Comparison of ENCODE assay signal across 1 cellular context in the genomic region with DNA sequence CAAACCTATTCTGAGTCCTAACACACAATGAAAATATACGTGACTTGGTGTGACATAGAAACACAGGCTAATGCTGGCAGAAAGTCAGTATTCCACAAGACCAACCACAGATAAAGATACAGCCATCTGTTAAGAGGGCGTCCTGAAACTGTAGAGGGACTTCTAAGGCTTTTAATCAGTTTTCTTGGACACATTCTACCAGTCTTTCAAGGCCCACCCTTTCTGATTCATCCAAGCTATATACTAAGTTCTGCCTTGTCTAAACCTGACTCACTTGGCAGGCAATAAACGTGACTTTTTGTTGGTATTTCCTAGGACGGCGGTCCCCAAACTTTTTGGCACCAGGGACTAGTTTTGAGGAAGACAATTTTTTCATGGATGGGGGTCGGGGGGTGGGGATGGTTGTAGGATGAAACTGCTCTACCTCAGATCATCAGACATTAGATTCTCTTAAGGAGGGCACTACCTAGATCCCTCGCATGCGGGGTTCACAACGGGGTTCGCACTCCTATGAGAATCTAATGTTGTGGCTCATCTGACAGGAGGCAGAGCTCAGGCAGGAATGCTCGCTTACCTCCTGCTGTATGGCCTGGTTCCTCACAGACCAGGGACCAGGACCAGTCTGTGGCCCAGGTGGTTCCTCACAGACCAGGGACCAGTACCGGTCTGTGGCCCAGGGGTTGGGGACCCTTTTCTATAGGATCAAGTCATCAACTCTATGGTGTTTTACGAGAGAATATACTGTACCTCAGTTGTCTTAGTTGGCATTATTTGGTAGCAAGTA.
TF ChIP-seq lines count a peak whose summit lies in the region.

No MANE protein-coding gene starts in this region.

TF ChIP-seq in GM23338, 12 proteins besides CTCF, POLR2A, EP300 and RAD21 (continued from another document):
- TF ChIP-seq, protein P1, sequence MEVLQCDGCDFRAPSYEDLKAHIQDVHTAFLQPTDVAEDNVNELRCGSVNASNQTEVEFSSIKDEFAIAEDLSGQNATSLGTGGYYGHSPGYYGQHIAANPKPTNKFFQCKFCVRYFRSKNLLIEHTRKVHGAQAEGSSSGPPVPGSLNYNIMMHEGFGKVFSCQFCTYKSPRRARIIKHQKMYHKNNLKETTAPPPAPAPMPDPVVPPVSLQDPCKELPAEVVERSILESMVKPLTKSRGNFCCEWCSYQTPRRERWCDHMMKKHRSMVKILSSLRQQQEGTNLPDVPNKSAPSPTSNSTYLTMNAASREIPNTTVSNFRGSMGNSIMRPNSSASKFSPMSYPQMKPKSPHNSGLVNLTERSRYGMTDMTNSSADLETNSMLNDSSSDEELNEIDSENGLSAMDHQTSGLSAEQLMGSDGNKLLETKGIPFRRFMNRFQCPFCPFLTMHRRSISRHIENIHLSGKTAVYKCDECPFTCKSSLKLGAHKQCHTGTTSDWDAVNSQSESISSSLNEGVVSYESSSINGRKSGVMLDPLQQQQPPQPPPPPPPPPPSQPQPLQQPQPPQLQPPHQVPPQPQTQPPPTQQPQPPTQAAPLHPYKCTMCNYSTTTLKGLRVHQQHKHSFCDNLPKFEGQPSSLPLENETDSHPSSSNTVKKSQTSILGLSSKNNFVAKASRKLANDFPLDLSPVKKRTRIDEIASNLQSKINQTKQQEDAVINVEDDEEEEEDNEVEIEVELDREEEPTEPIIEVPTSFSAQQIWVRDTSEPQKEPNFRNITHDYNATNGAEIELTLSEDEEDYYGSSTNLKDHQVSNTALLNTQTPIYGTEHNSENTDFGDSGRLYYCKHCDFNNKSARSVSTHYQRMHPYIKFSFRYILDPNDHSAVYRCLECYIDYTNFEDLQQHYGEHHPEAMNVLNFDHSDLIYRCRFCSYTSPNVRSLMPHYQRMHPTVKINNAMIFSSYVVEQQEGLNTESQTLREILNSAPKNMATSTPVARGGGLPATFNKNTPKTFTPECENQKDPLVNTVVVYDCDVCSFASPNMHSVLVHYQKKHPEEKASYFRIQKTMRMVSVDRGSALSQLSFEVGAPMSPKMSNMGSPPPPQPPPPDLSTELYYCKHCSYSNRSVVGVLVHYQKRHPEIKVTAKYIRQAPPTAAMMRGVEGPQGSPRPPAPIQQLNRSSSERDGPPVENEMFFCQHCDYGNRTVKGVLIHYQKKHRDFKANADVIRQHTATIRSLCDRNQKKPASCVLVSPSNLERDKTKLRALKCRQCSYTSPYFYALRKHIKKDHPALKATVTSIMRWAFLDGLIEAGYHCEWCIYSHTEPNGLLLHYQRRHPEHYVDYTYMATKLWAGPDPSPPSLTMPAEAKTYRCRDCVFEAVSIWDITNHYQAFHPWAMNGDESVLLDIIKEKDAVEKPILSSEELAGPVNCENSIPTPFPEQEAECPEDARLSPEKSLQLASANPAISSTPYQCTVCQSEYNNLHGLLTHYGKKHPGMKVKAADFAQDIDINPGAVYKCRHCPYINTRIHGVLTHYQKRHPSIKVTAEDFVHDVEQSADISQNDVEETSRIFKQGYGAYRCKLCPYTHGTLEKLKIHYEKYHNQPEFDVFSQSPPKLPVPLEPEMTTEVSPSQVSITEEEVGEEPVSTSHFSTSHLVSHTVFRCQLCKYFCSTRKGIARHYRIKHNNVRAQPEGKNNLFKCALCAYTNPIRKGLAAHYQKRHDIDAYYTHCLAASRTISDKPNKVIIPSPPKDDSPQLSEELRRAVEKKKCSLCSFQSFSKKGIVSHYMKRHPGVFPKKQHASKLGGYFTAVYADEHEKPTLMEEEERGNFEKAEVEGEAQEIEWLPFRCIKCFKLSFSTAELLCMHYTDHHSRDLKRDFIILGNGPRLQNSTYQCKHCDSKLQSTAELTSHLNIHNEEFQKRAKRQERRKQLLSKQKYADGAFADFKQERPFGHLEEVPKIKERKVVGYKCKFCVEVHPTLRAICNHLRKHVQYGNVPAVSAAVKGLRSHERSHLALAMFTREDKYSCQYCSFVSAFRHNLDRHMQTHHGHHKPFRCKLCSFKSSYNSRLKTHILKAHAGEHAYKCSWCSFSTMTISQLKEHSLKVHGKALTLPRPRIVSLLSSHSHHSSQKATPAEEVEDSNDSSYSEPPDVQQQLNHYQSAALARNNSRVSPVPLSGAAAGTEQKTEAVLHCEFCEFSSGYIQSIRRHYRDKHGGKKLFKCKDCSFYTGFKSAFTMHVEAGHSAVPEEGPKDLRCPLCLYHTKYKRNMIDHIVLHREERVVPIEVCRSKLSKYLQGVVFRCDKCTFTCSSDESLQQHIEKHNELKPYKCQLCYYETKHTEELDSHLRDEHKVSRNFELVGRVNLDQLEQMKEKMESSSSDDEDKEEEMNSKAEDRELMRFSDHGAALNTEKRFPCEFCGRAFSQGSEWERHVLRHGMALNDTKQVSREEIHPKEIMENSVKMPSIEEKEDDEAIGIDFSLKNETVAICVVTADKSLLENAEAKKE (CRISPR knock-in tag; IDR thresholded peaks at IDR 0.05): no peak
- TF ChIP-seq CREB1 (CRISPR knock-in tag; IDR thresholded peaks at IDR 0.05; ENCODE audit: low read depth): no peak
- TF ChIP-seq STAT1 (IDR thresholded peaks at IDR 0.05; ENCODE audit: unreplicated experiment): no peak
